Comparison of ENCODE assay signal across 12 cellular contexts in genomic region chr20:61724376-61724775, GRCh38.
DNase-seq lines count a peak whose midpoint lies in the region; ATAC-seq, FAIRE-seq and TF ChIP-seq lines count a peak whose summit lies in the region.
"Had no signal": no experiment of that assay in that cellular context is flagged by ENCODE, and none has a peak within 500 bp of the region (broad histone marks: within the 10 kb centered on the region; RNA-seq: fewer than 3 reads in every experiment).

No MANE protein-coding gene starts in this region.

- DNase-seq in NCI-H748 (lab: John Stamatoyannopoulos, UW; ENCODE audit: unreplicated experiment), result peak; percentile 21
- no peak for DNase-seq in NCI-H748 treated with DMSO at 0.1 percent for 48 hours (lab: John Stamatoyannopoulos, UW)
- peak; percentile 61 for DNase-seq in NT2/D1 (ENCODE audit: low read depth, low spot score)
- DNase-seq in endothelial cell (ENCODE audit: low spot score), result peak; percentile 49
- DNase-seq in retinal pigment epithelial cell (ENCODE audit: low read depth), result no peak
- DNase-seq in H54 (ENCODE audit: insufficient read length, low spot score), result no peak
- no peak for DNase-seq in HuH-7.5 (ENCODE audit: low spot score)
- DNase-seq: caudate nucleus, esophagus squamous epithelium had no signal

- peaks cover 13% of the 10 kb centered on the region for H3K4me1 ChIP-seq in NT2/D1 (ENCODE audit: insufficient read depth, insufficient read length)
- H3K4me1 ChIP-seq: esophagus squamous epithelium had no signal

- H3K27me3 Mint-ChIP-seq in endothelial cell (ENCODE audit: unreplicated experiment), result peaks cover 2% of the 10 kb centered on the region

- H3K27ac Mint-ChIP-seq in endothelial cell (ENCODE audit: unreplicated experiment), result no peak overlapping the region

- H3K9ac ChIP-seq in NT2/D1 (ENCODE audit: insufficient read length, low read depth), result no peak overlapping the region
- H3K9ac ChIP-seq: KMS-11 had no signal

- H3K36me3 ChIP-seq in NT2/D1 (ENCODE audit: insufficient read depth, insufficient read length, low read length), result no peaks in the 10 kb centered on the region
- H3K36me3 ChIP-seq: esophagus squamous epithelium had no signal

- H3K4me1 Mint-ChIP-seq in endothelial cell (ENCODE audit: unreplicated experiment), result peaks cover 9% of the 10 kb centered on the region

- H3K4me3 Mint-ChIP-seq in endothelial cell (ENCODE audit: unreplicated experiment), result no peak overlapping the region

- peaks cover 72% of the 10 kb centered on the region for H3K27me3 ChIP-seq in NT2/D1 (ENCODE audit: insufficient read depth, insufficient read length)

- no peaks in the 10 kb centered on the region for H3K9me3 Mint-ChIP-seq in endothelial cell (ENCODE audit: unreplicated experiment)

- no peak for TF ChIP-seq POLR2A in H54 (IDR thresholded peaks at IDR 0.05; ENCODE audit: low read depth, low read length)

- no peaks in the 10 kb centered on the region for H3K9me3 ChIP-seq in NT2/D1 (ENCODE audit: insufficient read depth, low read length)
- H3K9me3 ChIP-seq: esophagus squamous epithelium had no signal

- TF ChIP-seq CTCF in endothelial cell (IDR thresholded peaks at IDR 0.05; ENCODE audit: unreplicated experiment), result peak; percentile 50
- TF ChIP-seq CTCF in retinal pigment epithelial cell (conservative IDR thresholded peaks at IDR 0.05; ENCODE audit: low read depth, low read length), result peak; percentile 49

- ATAC-seq in GM19463 (IDR thresholded peaks at IDR 0.05; ENCODE audit: unreplicated experiment), result no peak
- ATAC-seq: Right ventricle myocardium inferior had no signal

- FAIRE-seq in H54 (lab: Jason Lieb, UNC), result no peak

- no peak overlapping the region for H3K4me3 ChIP-seq in NT2/D1 (ENCODE audit: insufficient read length, low read depth)
- H3K4me3 ChIP-seq in retinal pigment epithelial cell (ENCODE audit: low read length), result no peak overlapping the region
- H3K4me3 ChIP-seq: esophagus squamous epithelium had no signal

- H3K36me3 Mint-ChIP-seq in endothelial cell (ENCODE audit: low read depth, unreplicated experiment), result no peaks in the 10 kb centered on the region

Comparison
In these comparisons a context has a peak if more than half of its experiments do, and no peak if none do; other contexts are left out.
1. DNase-seq: peak in NCI-H748 (single experiment), NT2/D1 (single experiment) and endothelial cell (single experiment); none in NCI-H748 treated with DMSO at 0.1 percent for 48 hours (single experiment), retinal pigment epithelial cell (single experiment), H54 (single experiment) and HuH-7.5 (single experiment).